ENCODE assay signal across 1 cellular context in genomic region chr19:7188682-7189629, GRCh38.
TF ChIP-seq lines count a peak whose summit lies in the region.

No MANE protein-coding gene starts in this region.

TF ChIP-seq in GM12878, 131 proteins besides CTCF, POLR2A, EP300 and RAD21 (continued from another document):
- TF ChIP-seq ZNF687 (IDR thresholded peaks at IDR 0.05), result no peak
